17 cellular contexts compared by ENCODE assay signal in the genomic region with DNA sequence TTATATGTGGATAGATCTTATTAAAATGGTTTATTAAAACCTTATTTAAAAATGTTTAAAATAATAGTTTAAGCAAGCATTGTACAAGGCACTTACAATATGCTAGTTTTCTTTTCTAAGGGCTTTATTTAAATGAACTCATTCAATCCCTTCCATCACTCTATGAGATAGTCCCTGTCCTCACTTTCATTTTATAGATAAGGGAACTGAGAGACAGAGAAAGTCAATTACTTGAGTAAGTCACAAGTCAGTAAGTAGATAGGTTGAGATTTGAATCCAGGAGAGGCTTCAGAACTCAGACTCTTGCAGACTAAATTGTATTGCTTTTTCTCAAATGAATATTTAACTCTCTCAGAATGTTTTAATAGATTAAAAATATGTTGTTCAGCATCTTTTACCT.
DNase-seq lines count a peak whose midpoint lies in the region; ATAC-seq and TF ChIP-seq lines count a peak whose summit lies in the region.
"Had no signal": no experiment of that assay in that cellular context is flagged by ENCODE, and none has a peak within 500 bp of the region (broad histone marks: within the 10 kb centered on the region; RNA-seq: fewer than 3 reads in every experiment).

No MANE protein-coding gene starts in this region.

- H3K79me1 ChIP-seq in mesendoderm (ENCODE audit: low read length): no peaks in the 10 kb centered on the region

- no peak for ATAC-seq in right cardiac atrium
- ATAC-seq in GM21390 (IDR thresholded peaks at IDR 0.05; ENCODE audit: unreplicated experiment): no peak
- ATAC-seq: A549 had no signal

- TF ChIP-seq CTCF in cardiac muscle cell (IDR thresholded peaks at IDR 0.05; ENCODE audit: low read depth, low read length) (no peak), tibial artery (IDR thresholded peaks at IDR 0.05) (no peak)

- H3K4ac ChIP-seq in mesendoderm (ENCODE audit: low read depth, low read length): no peak overlapping the region

- no peak overlapping the region for H3K4me3 ChIP-seq in cardiac muscle cell
- no peak overlapping the region for H3K4me3 ChIP-seq in right cardiac atrium (ENCODE audit: low read length)
- H3K4me3 ChIP-seq in mesendoderm (ENCODE audit: low read length): no peak overlapping the region
- H3K4me3 ChIP-seq in tibial artery: no peak overlapping the region
- H3K4me3 ChIP-seq: A549, BLaER1 had no signal

- H3K23ac ChIP-seq in mesendoderm (ENCODE audit: low read length): no peak overlapping the region

- H3K9me3 ChIP-seq in cardiac muscle cell (ENCODE audit: low read depth): no peaks in the 10 kb centered on the region
- H3K9me3 ChIP-seq in right cardiac atrium (ENCODE audit: control insufficient read depth, low read length): no peaks in the 10 kb centered on the region
- no peaks in the 10 kb centered on the region for H3K9me3 ChIP-seq in tibial artery
- H3K9me3 ChIP-seq: A549, BE2C, BLaER1 had no signal

- DNase-seq in cardiac muscle cell (ENCODE audit: low read depth in 1 of 2, low spot score in 1 of 2): no peak
- DNase-seq in right cardiac atrium: no peak
- peak; percentile 40 for DNase-seq in mesendoderm
- no peak for DNase-seq in tibial artery
- DNase-seq: AML-193; BE2C; C1 segment of cervical spinal cord; Calu3; CD4-positive, CD25-positive, alpha-beta regulatory T cell; CD8-positive, alpha-beta memory T cell; COR-L47; DMS79 treated with DMSO at 0.1 percent for 48 hours; GF-D8 had no signal

- H2BK120ac ChIP-seq in mesendoderm (ENCODE audit: low read depth, low read length): no peak overlapping the region

- H3K79me2 ChIP-seq in mesendoderm (ENCODE audit: control insufficient read depth, insufficient read depth, low read length): no peaks in the 10 kb centered on the region

- no peak overlapping the region for H2AK5ac ChIP-seq in mesendoderm (ENCODE audit: low read length)

- H3K9ac ChIP-seq in mesendoderm (ENCODE audit: low read length): no peak overlapping the region
- H3K9ac ChIP-seq: BLaER1 had no signal

- peaks cover 45% of the 10 kb centered on the region for H3K36me3 ChIP-seq in cardiac muscle cell
- H3K36me3 ChIP-seq in mesendoderm (ENCODE audit: control insufficient read depth, insufficient read depth, low read length): no peaks in the 10 kb centered on the region
- H3K36me3 ChIP-seq in tibial artery: no peaks in the 10 kb centered on the region
- H3K36me3 ChIP-seq: BE2C had no signal

- no peak overlapping the region for H3K18ac ChIP-seq in mesendoderm (ENCODE audit: low read length)

- no peak overlapping the region for H2BK5ac ChIP-seq in mesendoderm (ENCODE audit: low read length)

- H3K56ac ChIP-seq in mesendoderm (ENCODE audit: low read length): no peak overlapping the region

- H4K8ac ChIP-seq in mesendoderm (ENCODE audit: low read depth, low read length): no peak overlapping the region

- H3K4me1 ChIP-seq in cardiac muscle cell (ENCODE audit: low read depth) (peaks cover 10% of the 10 kb centered on the region), right cardiac atrium (ENCODE audit: control insufficient read depth, insufficient read depth, low read length) (no peaks in the 10 kb centered on the region), mesendoderm (ENCODE audit: control insufficient read depth, low read depth, low read length) (no peaks in the 10 kb centered on the region), tibial artery (no peaks in the 10 kb centered on the region)
- H3K4me1 ChIP-seq: A549, BE2C, BLaER1 had no signal

- H3K27me3 ChIP-seq in cardiac muscle cell (no peaks in the 10 kb centered on the region), right cardiac atrium (ENCODE audit: control insufficient read depth, insufficient read depth) (no peaks in the 10 kb centered on the region), mesendoderm (ENCODE audit: insufficient read depth, low read length, poor library complexity) (no peaks in the 10 kb centered on the region), tibial artery (no peaks in the 10 kb centered on the region)
- H3K27me3 ChIP-seq: BE2C, BLaER1 had no signal

- intact Hi-C loops in right cardiac atrium (cut with DNase I): no loop called here
- intact Hi-C loops in tibial artery (cut with DNase I; ENCODE audit: low total_unique reads): no loop called here

- no peak overlapping the region for H2BK15ac ChIP-seq in mesendoderm (replicated peaks; ENCODE audit: low read depth)

- H3K27ac ChIP-seq in cardiac muscle cell (peak overlapping the region; percentile 16), right cardiac atrium (ENCODE audit: low read length) (no peak overlapping the region), mesendoderm (ENCODE audit: low read depth, low read length) (no peak overlapping the region), tibial artery (no peak overlapping the region)
- H3K27ac ChIP-seq: 22Rv1, A549, BLaER1 had no signal

- H3K4me2 ChIP-seq in mesendoderm (ENCODE audit: low read length): no peak overlapping the region
- H3K4me2 ChIP-seq: A549, BLaER1 had no signal

- no peak overlapping the region for H4K5ac ChIP-seq in mesendoderm (ENCODE audit: low read length)
